Comparison of ENCODE assay signal across 1 cellular context in the genomic region with DNA sequence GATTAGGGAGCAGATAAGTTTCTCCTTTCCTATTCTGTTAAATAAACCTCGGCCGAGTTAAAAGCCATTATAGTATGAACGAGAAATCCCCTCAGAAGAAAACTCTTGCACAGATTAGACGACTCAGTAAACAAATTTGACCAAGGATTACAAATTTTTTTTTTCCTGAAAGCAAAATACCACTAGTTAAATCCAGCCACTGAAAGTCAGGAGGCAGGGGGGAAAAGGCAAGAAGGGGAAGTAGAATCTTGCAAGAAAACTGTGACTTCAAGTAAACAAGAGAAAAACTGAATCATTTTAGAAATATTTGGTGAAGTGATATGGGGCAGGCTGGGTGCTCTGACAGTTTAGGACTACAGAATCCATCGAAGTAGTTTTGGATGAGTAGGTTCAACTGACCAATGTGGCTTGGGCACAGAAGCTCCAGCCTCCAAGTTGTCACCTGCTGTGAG.
TF ChIP-seq lines count a peak whose summit lies in the region.

No MANE protein-coding gene starts in this region.

TF ChIP-seq in HepG2, 621 proteins besides CTCF, POLR2A, EP300 and RAD21 (continued from another document):
- TF ChIP-seq, protein P1, sequence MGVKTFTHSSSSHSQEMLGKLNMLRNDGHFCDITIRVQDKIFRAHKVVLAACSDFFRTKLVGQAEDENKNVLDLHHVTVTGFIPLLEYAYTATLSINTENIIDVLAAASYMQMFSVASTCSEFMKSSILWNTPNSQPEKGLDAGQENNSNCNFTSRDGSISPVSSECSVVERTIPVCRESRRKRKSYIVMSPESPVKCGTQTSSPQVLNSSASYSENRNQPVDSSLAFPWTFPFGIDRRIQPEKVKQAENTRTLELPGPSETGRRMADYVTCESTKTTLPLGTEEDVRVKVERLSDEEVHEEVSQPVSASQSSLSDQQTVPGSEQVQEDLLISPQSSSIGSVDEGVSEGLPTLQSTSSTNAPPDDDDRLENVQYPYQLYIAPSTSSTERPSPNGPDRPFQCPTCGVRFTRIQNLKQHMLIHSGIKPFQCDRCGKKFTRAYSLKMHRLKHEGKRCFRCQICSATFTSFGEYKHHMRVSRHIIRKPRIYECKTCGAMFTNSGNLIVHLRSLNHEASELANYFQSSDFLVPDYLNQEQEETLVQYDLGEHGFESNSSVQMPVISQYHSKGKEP (CRISPR knock-in tag; IDR thresholded peaks at IDR 0.05): no peak
- TF ChIP-seq ZNF382 (CRISPR knock-in tag; IDR thresholded peaks at IDR 0.05; ENCODE audit: borderline replicate concordance) (no peak), PITX1 (CRISPR knock-in tag; IDR thresholded peaks at IDR 0.05) (peak; percentile 90; the same call in 1 of the 2 replicates), ZC3H13 (CRISPR knock-in tag; IDR thresholded peaks at IDR 0.05) (no peak)
- TF ChIP-seq, protein P2, sequence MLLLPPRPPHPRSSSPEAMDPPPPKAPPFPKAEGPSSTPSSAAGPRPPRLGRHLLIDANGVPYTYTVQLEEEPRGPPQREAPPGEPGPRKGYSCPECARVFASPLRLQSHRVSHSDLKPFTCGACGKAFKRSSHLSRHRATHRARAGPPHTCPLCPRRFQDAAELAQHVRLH (CRISPR knock-in tag; IDR thresholded peaks at IDR 0.05; ENCODE audit: borderline replicate concordance, low read depth): no peak
